ENCODE assay signal across 18 cellular contexts in the genomic region with DNA sequence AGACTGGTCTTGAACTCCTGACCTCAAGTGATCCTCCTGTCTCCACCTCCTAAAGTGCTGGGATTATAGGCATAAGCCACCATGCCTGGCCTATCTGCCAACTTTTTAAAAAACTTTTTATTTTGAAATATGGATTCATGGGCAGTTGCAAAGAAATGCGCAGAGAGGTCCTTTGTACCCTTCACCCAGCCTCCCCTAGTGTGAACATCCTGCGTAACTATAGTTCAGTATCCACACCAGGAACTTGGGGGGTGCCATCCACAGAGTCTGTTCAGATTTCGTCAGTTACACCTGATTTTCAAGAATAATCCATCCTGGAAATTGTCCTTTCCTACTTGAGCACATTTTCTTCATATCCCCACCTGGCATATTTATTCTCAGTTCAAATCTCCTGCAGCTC. TPM values are rescaled to one million over a fixed set of nuclear protein-coding genes. Genes with fewer than 3 reads are reported as not detected.
DNase-seq lines count a peak whose midpoint lies in the region; ATAC-seq and TF ChIP-seq lines count a peak whose summit lies in the region.
"Had no signal": no experiment of that assay in that cellular context is flagged by ENCODE, and none has a peak within 500 bp of the region (broad histone marks: within the 10 kb centered on the region; RNA-seq: fewer than 3 reads in every experiment).

No MANE protein-coding gene starts in this region.

- DNase-seq in activated effector memory CD4-positive, alpha-beta T cell treated with anti-CD3 and anti-CD28 coated beads, Interleukin-2, amount 50 U/mL, for 16 hours = peak; percentile 4
- no peak for DNase-seq in activated effector memory CD4-positive, alpha-beta T cell treated with Interleukin-2 at 50 U/mL for 16 hours
- DNase-seq in Karpas-422 = no peak
- DNase-seq in thyroid gland = no peak
- no peak for DNase-seq in NCI-H345 (lab: John Stamatoyannopoulos, UW)
- DNase-seq: AML-193; Caco-2; Calu3; CD4-positive, alpha-beta T cell; CD8-positive, alpha-beta T cell; DMS79 treated with DMSO at 0.1 percent for 48 hours; EL; GDM1 had no signal

- no peak for ATAC-seq in HG02981 (IDR thresholded peaks at IDR 0.05; ENCODE audit: unreplicated experiment)
- ATAC-seq: A549; CD8-positive, alpha-beta T cell had no signal

- no peak for TF ChIP-seq POLR2A in thyroid gland (IDR thresholded peaks at IDR 0.05)

- H3K27ac ChIP-seq in Karpas-422 (ENCODE audit: low read length) = no peak overlapping the region
- peak overlapping the region in 2 of 3 donors; percentile 89 to 92 for H3K27ac ChIP-seq in thyroid gland
- H3K27ac ChIP-seq: 22Rv1; BLaER1 treated with 17β-estradiol and CSF1 and Interleukin-3, amounts not matched to agents 10 nM and 100 nM; C4-2B had no signal

- WGBS in thyroid gland, 2 donors = 96 to 98% methylated on average over 3 of the region's 3 CpGs

- H3K4me2 ChIP-seq in Karpas-422 (ENCODE audit: low read depth, low read length, poor library complexity, severe bottlenecking) = peak overlapping the region; percentile 55
- H3K4me2 ChIP-seq: A549; BLaER1 treated with 17β-estradiol and CSF1 and Interleukin-3, amounts not matched to agents 10 nM and 100 nM had no signal

- H3K4me3 ChIP-seq in Karpas-422 (ENCODE audit: low read length) (0 out of 2 replicates have a peak overlapping the region, but pooled peaks have one; percentile 13), thyroid gland (replicated peaks in 1 of 3) (no peak overlapping the region)
- H3K4me3 ChIP-seq: A549; BLaER1 treated with 17β-estradiol and CSF1 and Interleukin-3, amounts not matched to agents 10 nM and 100 nM had no signal

- peaks cover 28% of the 10 kb centered on the region for H3K4me1 ChIP-seq in Karpas-422 (ENCODE audit: low read length)
- H3K4me1 ChIP-seq in thyroid gland = peaks cover 74 to 76% of the 10 kb centered on the region in 2 donors

- no peaks in the 10 kb centered on the region for H3K27me3 ChIP-seq in Karpas-422 (ENCODE audit: low read length)
- H3K27me3 ChIP-seq in thyroid gland = no peaks in the 10 kb centered on the region
- H3K27me3 ChIP-seq: BLaER1 treated with 17β-estradiol and CSF1 and Interleukin-3, amounts not matched to agents 10 nM and 100 nM had no signal

- TF ChIP-seq CTCF in thyroid gland (IDR thresholded peaks at IDR 0.05) = no peak

- 0 out of 2 replicates have a peak overlapping the region, but pooled peaks have one; percentile 7 for H3K9ac ChIP-seq in Karpas-422 (ENCODE audit: low read length)
- H3K9ac ChIP-seq: BLaER1 treated with 17β-estradiol and CSF1 and Interleukin-3, amounts not matched to agents 10 nM and 100 nM had no signal

- H3K9me3 ChIP-seq in Karpas-422 (ENCODE audit: low read length) (no peaks in the 10 kb centered on the region), thyroid gland (no peaks in the 10 kb centered on the region)
- H3K9me3 ChIP-seq: A549; BLaER1 treated with 17β-estradiol and CSF1 and Interleukin-3, amounts not matched to agents 10 nM and 100 nM; Caco-2 had no signal

- H3K36me3 ChIP-seq in Karpas-422 (ENCODE audit: insufficient read depth, low read length) (no peaks in the 10 kb centered on the region), thyroid gland (no peaks in the 10 kb centered on the region)
- H3K36me3 ChIP-seq: BLaER1 treated with 17β-estradiol and CSF1 and Interleukin-3, amounts not matched to agents 10 nM and 100 nM had no signal

- H4K20me1 ChIP-seq in Karpas-422 (ENCODE audit: insufficient read depth, low read depth, low read length) = no peaks in the 10 kb centered on the region
- H4K20me1 ChIP-seq: BLaER1 treated with 17β-estradiol and CSF1 and Interleukin-3, amounts not matched to agents 10 nM and 100 nM had no signal

- no peaks in the 10 kb centered on the region for H3K79me2 ChIP-seq in Karpas-422 (ENCODE audit: low read length)

- H2AFZ ChIP-seq in Karpas-422 (ENCODE audit: low read length) = peak overlapping the region; percentile 16; the same call in 1 of the 2 replicates

- intact Hi-C loops in thyroid gland (cut with DNase I) = no loop called here

- H3K9me2 ChIP-seq in Karpas-422 (replicated peaks; ENCODE audit: insufficient read depth, low read length) = no peaks in the 10 kb centered on the region

RNA-seq across cellular contexts. Expression of a gene that starts 33.0 kb away (rescaled TPM):
- total RNA-seq in Karpas-422 (2014; rRNA removed; shearing (Covaris generic); ENCODE audit: low replicate concordance) = 0.22 and 0.58 TPM in 2 replicates
- 10 to 100 TPM; 17.3 to 21.5 (median 20.0) TPM for total RNA-seq in thyroid gland

Comparison
In these comparisons a context has a peak if more than half of its experiments do, and no peak if none do; other contexts are left out.
1. RNA of a gene that starts 33.0 kb away (total RNA-seq): 17.3 to 21.5 TPM in thyroid gland; 0.22 to 0.58 TPM in Karpas-422; every median in the first group is over 10 times any median in the second.